ENCODE assay signal across 25 cellular contexts in genomic region chr12:3551386-3551785, GRCh38.
DNase-seq lines count a peak whose midpoint lies in the region; ATAC-seq and TF ChIP-seq lines count a peak whose summit lies in the region.
"Had no signal": no experiment of that assay in that cellular context is flagged by ENCODE, and none has a peak within 500 bp of the region (broad histone marks: within the 10 kb centered on the region; RNA-seq: fewer than 3 reads in every experiment).

No MANE protein-coding gene starts in this region.

- intact Hi-C loops in right cardiac atrium (cut with DNase I) = no loop called here

- no peaks in the 10 kb centered on the region for H3K79me1 ChIP-seq in H9 (ENCODE audit: insufficient read depth, low read depth, low read length, poor library complexity, severe bottlenecking)

- no peak overlapping the region; a peak in 1 of 5 replicates for H3K4me3 Mint-ChIP-seq in H9
- H3K4me3 Mint-ChIP-seq in endodermal cell = no peak overlapping the region
- H3K4me3 Mint-ChIP-seq: B cell; CD8-positive, alpha-beta memory T cell; dendritic cell treated with granulocyte-macrophage colony-stimulating factor and Interleukin-4, amounts not matched to agents 40 ng/mL and 50 ng/mL, for 4 days; T-cell had no signal

- H3K27ac ChIP-seq in H9 (ENCODE audit: insufficient read length, low read depth, low read length) (no peak overlapping the region), endodermal cell (ENCODE audit: low read depth, low read length) (no peak overlapping the region), right cardiac atrium (ENCODE audit: low read length) (no peak overlapping the region)
- H3K27ac ChIP-seq: WERI-Rb-1 had no signal

- H3K27me3 ChIP-seq in H9 (ENCODE audit: insufficient read depth, low read length) (no peaks in the 10 kb centered on the region), endodermal cell (ENCODE audit: control insufficient read depth, insufficient read depth, low read length, poor library complexity, severe bottlenecking) (no peaks in the 10 kb centered on the region), right cardiac atrium (ENCODE audit: control insufficient read depth, insufficient read depth) (no peaks in the 10 kb centered on the region), H7 (ENCODE audit: control insufficient read depth, insufficient read depth, low read length) (no peaks in the 10 kb centered on the region)

- H3K79me2 ChIP-seq in H9 (ENCODE audit: insufficient read depth, low read length) = no peaks in the 10 kb centered on the region

- ATAC-seq in right cardiac atrium (peak; percentile 56 to 69), HG03565 (IDR thresholded peaks at IDR 0.05; ENCODE audit: unreplicated experiment) (no peak)
- ATAC-seq: left colon; stimulated activated naive CD8-positive, alpha-beta T cell treated with anti-CD3 and anti-CD28 coated beads, Interleukin-15, Interleukin-2, amounts not matched to agents 100 U/mL and 50 U/mL, for 24 hours; T-cell had no signal

- no peak overlapping the region; the same call in 1 of the 2 replicates for H3K14ac ChIP-seq in H9 (ENCODE audit: insufficient read depth, low read length)

- H2BK5ac ChIP-seq in H9 (ENCODE audit: insufficient read length, low read length) = no peak overlapping the region

- no peak overlapping the region for H2BK20ac ChIP-seq in H9 (ENCODE audit: low read depth, low read length, poor library complexity, severe bottlenecking)

- no peak overlapping the region for H4K91ac ChIP-seq in H9 (ENCODE audit: insufficient read length, low read depth, low read length)

- no peak overlapping the region for H3T11ph ChIP-seq in H9 (ENCODE audit: low read length)

- no peak overlapping the region for H3K23ac ChIP-seq in H9 (ENCODE audit: insufficient read length, low read depth, low read length)

- H3K4me1 ChIP-seq in H9 (ENCODE audit: insufficient read depth, low read length) (no peaks in the 10 kb centered on the region; the same call in 1 of the 2 replicates), endodermal cell (ENCODE audit: control insufficient read depth, insufficient read depth, low read length) (peaks cover 8% of the 10 kb centered on the region), right cardiac atrium (ENCODE audit: control insufficient read depth, insufficient read depth, low read length) (no peaks in the 10 kb centered on the region)

- H3K4me3 ChIP-seq in endodermal cell (ENCODE audit: low read length) (no peak overlapping the region), right cardiac atrium (ENCODE audit: low read length) (no peak overlapping the region), H7 (ENCODE audit: insufficient read depth, low read depth, low read length) (no peak overlapping the region)

- no peak overlapping the region for H2BK15ac ChIP-seq in H9 (ENCODE audit: low read depth, low read length)

- H4K8ac ChIP-seq in H9 (replicated peaks; ENCODE audit: insufficient read length, low read depth, low read length) = no peak overlapping the region

- no peak for TF ChIP-seq CTCF in H9 (conservative IDR thresholded peaks at IDR 0.05)
- no peak for TF ChIP-seq CTCF in endodermal cell (conservative IDR thresholded peaks at IDR 0.05)

- no peaks in the 10 kb centered on the region for H4K20me1 ChIP-seq in H9 (ENCODE audit: control insufficient read depth, insufficient read depth, insufficient read length)

- H3K9me3 ChIP-seq in H9 (ENCODE audit: control insufficient read depth, low read depth, low read length) (no peaks in the 10 kb centered on the region), endodermal cell (ENCODE audit: control insufficient read depth, low read length) (no peaks in the 10 kb centered on the region), right cardiac atrium (ENCODE audit: control insufficient read depth, low read length) (no peaks in the 10 kb centered on the region)

- H3K27ac Mint-ChIP-seq in H9 (no peak overlapping the region), endodermal cell (no peak overlapping the region)
- H3K27ac Mint-ChIP-seq: B cell; dendritic cell treated with granulocyte-macrophage colony-stimulating factor and Interleukin-4, amounts not matched to agents 40 ng/mL and 50 ng/mL, for 4 days; T-cell had no signal

- H3K23me2 ChIP-seq in H9 (ENCODE audit: insufficient read length, low read depth, low read length, poor library complexity, severe bottlenecking) = no peaks in the 10 kb centered on the region

- H4K5ac ChIP-seq in H9 (ENCODE audit: insufficient read length, low read depth, low read length) = no peak overlapping the region

- H2AK5ac ChIP-seq in H9 (ENCODE audit: insufficient read length, low read length) = no peak overlapping the region

- DNase-seq in H9 (peak; percentile 21), endodermal cell (peak; percentile 31), right cardiac atrium (peak; percentile 68 to 84 (median 83)), occipital lobe (lab: John Stamatoyannopoulos, UW) (peak; percentile 60), H7 (no peak), SHP77 (lab: John Stamatoyannopoulos, UW) (no peak), NCI-H2029 treated with DMSO at 0.1 percent for 48 hours (lab: John Stamatoyannopoulos, UW) (no peak)
- DNase-seq: activated CD4-positive, alpha-beta T cell treated with anti-CD3 and anti-CD28 coated beads for 4 hours; activated gamma-delta T cell treated with Interleukin-2 at 50 U/mL for 16 hours; CD8-positive, alpha-beta memory T cell; central memory CD4-positive, alpha-beta T cell; DMS 273 treated with DMSO at 0.1 percent for 48 hours; EL; mesendoderm; NCI-H1092 treated with DMSO at 0.1 percent for 48 hours; NCI-H187; NCI-H2171; stimulated activated CD4-positive, alpha-beta T cell treated with anti-CD3 and anti-CD28 coated beads, Interleukin-1b, Interleukin-23, amount 100 ng/mL, for 48 hours; stimulated activated naive CD8-positive, alpha-beta T cell treated with anti-CD3 and anti-CD28 coated beads, Interleukin-15, Interleukin-2, amounts not matched to agents 100 U/mL and 50 U/mL, for 24 hours; T-cell; WERI-Rb-1 had no signal

- H3K9ac ChIP-seq in H9 (ENCODE audit: extremely low read depth, insufficient read length, low read length) (no peak overlapping the region), endodermal cell (ENCODE audit: extremely low read depth, low read length, poor library complexity, severe bottlenecking) (no peak overlapping the region)

- peaks cover 13% of the 10 kb centered on the region for H3K27me3 Mint-ChIP-seq in H9 (ENCODE audit: low read depth)
- H3K27me3 Mint-ChIP-seq in endodermal cell (ENCODE audit: insufficient read depth) = peaks cover 4% of the 10 kb centered on the region

- H3K18ac ChIP-seq in H9 (ENCODE audit: insufficient read length, low read depth, low read length) = no peak overlapping the region

- H3K56ac ChIP-seq in H9 (ENCODE audit: insufficient read length, low read depth, low read length) = no peak overlapping the region

- no CpG with 5 or more reads among the region's 13 CpGs for WGBS in H9 (ENCODE audit: extremely low coverage, insufficient read length, low lambda C conversion rate)
- 96 to 100% methylated on average over 2 to 13 of the region's 13 CpGs for WGBS in endodermal cell (ENCODE audit: insufficient coverage in 1 of 2, insufficient read length in 1 of 2), 2 experiments
- 64% methylated on average over 13 of the region's 13 CpGs for WGBS in right cardiac atrium

- no peak overlapping the region for H2BK120ac ChIP-seq in H9 (ENCODE audit: low read depth, low read length, poor library complexity, severe bottlenecking)

- no peak overlapping the region for H3K4ac ChIP-seq in H9 (ENCODE audit: low read depth, low read length)

- no peak overlapping the region for H2AFZ ChIP-seq in H9 (ENCODE audit: low read length)

- no peak overlapping the region for H2BK12ac ChIP-seq in H9 (ENCODE audit: insufficient read length, low read depth, low read length)

- H3K36me3 ChIP-seq in endodermal cell (ENCODE audit: control insufficient read depth, insufficient read depth, low read length) (no peaks in the 10 kb centered on the region), H7 (replicated peaks; ENCODE audit: control insufficient read depth, insufficient read depth, low read length) (no peaks in the 10 kb centered on the region)
- H3K36me3 ChIP-seq: WERI-Rb-1 had no signal

- peaks cover 14 to 15% of the 10 kb centered on the region in 2 experiments for H3K4me1 Mint-ChIP-seq in H9
- peaks cover 15% of the 10 kb centered on the region for H3K4me1 Mint-ChIP-seq in endodermal cell
- H3K4me1 Mint-ChIP-seq: B cell; CD8-positive, alpha-beta memory T cell; T-cell had no signal

- no peak overlapping the region for H3K4me2 ChIP-seq in H9 (ENCODE audit: insufficient read depth, insufficient read length, low read length)

- H3K36me3 Mint-ChIP-seq in H9 (ENCODE audit: insufficient read depth in 1 of 3, low read depth in 3 of 3) = 0 out of 7 replicates have a peak, but pooled peaks cover 0 to 6% (median 0%) of the 10 kb centered on the region in 3 experiments
- H3K36me3 Mint-ChIP-seq in endodermal cell (ENCODE audit: low read depth) = no peaks in the 10 kb centered on the region
- H3K36me3 Mint-ChIP-seq: CD8-positive, alpha-beta memory T cell; T-cell had no signal

- H3K9me3 Mint-ChIP-seq in H9 = peaks cover 0 to 2% of the 10 kb centered on the region in 2 experiments; a peak in 1 of 5 replicates
- no peaks in the 10 kb centered on the region for H3K9me3 Mint-ChIP-seq in endodermal cell
- H3K9me3 Mint-ChIP-seq: dendritic cell treated with granulocyte-macrophage colony-stimulating factor and Interleukin-4, amounts not matched to agents 40 ng/mL and 50 ng/mL, for 4 days; T-cell had no signal

Comparison
In these comparisons a context has a peak if more than half of its experiments do, and no peak if none do; other contexts are left out.
1. DNase-seq: peak in H9 (single experiment), endodermal cell (single experiment), right cardiac atrium (3 of 3) and occipital lobe (single experiment); none in H7 (single experiment), SHP77 (0 of 2) and NCI-H2029 treated with DMSO at 0.1 percent for 48 hours (single experiment).